In genomic region chr10:63940277-63940972, GRCh38 we compare ENCODE assay signal across 30 cellular contexts.
"Had no signal": no experiment of that assay in that cellular context is flagged by ENCODE, and none has a peak within 500 bp of the region (broad histone marks: within the 10 kb centered on the region; RNA-seq: fewer than 3 reads in every experiment).

No MANE protein-coding gene starts in this region.

- H3K36me3 ChIP-seq: ascending aorta, breast epithelium, cardiac muscle cell, colonic mucosa, esophagus squamous epithelium, WERI-Rb-1 had no signal

- H3K4me1 ChIP-seq: ascending aorta, breast epithelium, colonic mucosa, esophagus squamous epithelium had no signal

- H3K27ac Mint-ChIP-seq: activated CD4-positive, alpha-beta memory T cell treated with anti-CD3 and anti-CD28 coated beads, Interleukin-2, amount 10 ng/mL, durations not matched to agents 7 days and 5 days; activated CD4-positive, alpha-beta T cell treated with anti-CD3 and anti-CD28 coated beads, Interleukin-2, amount 10 ng/mL, durations not matched to agents 7 days and 5 days; activated naive CD4-positive, alpha-beta T cell treated with anti-CD3 and anti-CD28 coated beads, Interleukin-2, amount 10 ng/mL, durations not matched to agents 7 days and 5 days; activated naive CD4-positive, alpha-beta T cell treated with anti-CD3 and anti-CD28 coated beads, Interleukin-2, amount 50 U/mL, for 72 hours; activated naive CD8-positive, alpha-beta T cell treated with anti-CD3 and anti-CD28 coated beads, Interleukin-2, amount 10 ng/mL, durations not matched to agents 7 days and 5 days; activated T-cell treated with anti-CD3 and anti-CD28 coated beads, Interleukin-2, amount 50 U/mL, for 24 hours; activated T-cell treated with anti-CD3 and anti-CD28 coated beads, Interleukin-2, amount 50 U/mL, for 72 hours; brain; T-helper 17 cell; T-helper 2 cell treated with Interferon-gamma antibody and Interleukin-4, amounts not matched to agents 5 μg/mL and 100 μg/mL, for 36 hours had no signal

- DNase-seq: activated CD4-positive, alpha-beta memory T cell treated with anti-CD3 and anti-CD28 coated beads, Interleukin-2, amount 10 ng/mL, durations not matched to agents 7 days and 5 days; activated CD4-positive, alpha-beta T cell treated with anti-CD3 and anti-CD28 coated beads for 1 hour; activated CD4-positive, alpha-beta T cell treated with anti-CD3 and anti-CD28 coated beads for 4 hours; activated CD4-positive, alpha-beta T cell treated with anti-CD3 and anti-CD28 coated beads, Interleukin-2, amount 10 ng/mL, durations not matched to agents 7 days and 5 days; activated CD4-positive, alpha-beta T cell treated with anti-CD3 and anti-CD28 coated beads, Interleukin-2, amount 50 U/mL, for 4 hours; activated CD4-positive, CD25-positive, alpha-beta regulatory T cell; activated CD8-positive, alpha-beta memory T cell treated with anti-CD3 and anti-CD28 coated beads, Interleukin-2, amount 50 U/mL, for 48 hours; activated gamma-delta T cell; activated naive CD4-positive, alpha-beta T cell; activated naive CD4-positive, alpha-beta T cell treated with anti-CD3 and anti-CD28 coated beads, Interleukin-2, amount 10 ng/mL, durations not matched to agents 7 days and 5 days; activated naive CD8-positive, alpha-beta T cell treated with anti-CD3 and anti-CD28 coated beads, Interleukin-2, amount 10 ng/mL, durations not matched to agents 7 days and 5 days; activated T-cell treated with anti-CD3 and anti-CD28 coated beads for 4 hours; activated T-cell treated with anti-CD3 and anti-CD28 coated beads, Interleukin-2, amount 50 U/mL, for 24 hours; activated T-cell treated with anti-CD3 and anti-CD28 coated beads, Interleukin-2, amount 50 U/mL, for 72 hours; central memory CD4-positive, alpha-beta T cell; cerebellar nuclear complex; colonic mucosa; effector CD8-positive, alpha-beta T cell; esophagus squamous epithelium; head of caudate nucleus; T-helper 17 cell; T1000; WERI-Rb-1 had no signal

- H3K9me3 ChIP-seq: ascending aorta, breast epithelium, colonic mucosa, esophagus squamous epithelium had no signal

- H3K27me3 ChIP-seq: ascending aorta, cardiac muscle cell, colonic mucosa, esophagus squamous epithelium had no signal

- H3K4me3 ChIP-seq: ascending aorta, breast epithelium, cardiac muscle cell, colonic mucosa, esophagus squamous epithelium had no signal

- ATAC-seq: activated naive CD4-positive, alpha-beta T cell treated with anti-CD3 and anti-CD28 coated beads, Interleukin-2, amount 50 U/mL, for 72 hours; activated T-cell treated with anti-CD3 and anti-CD28 coated beads, Interleukin-2, amount 50 U/mL, for 72 hours; T-helper 17 cell had no signal

- H3K4me1 Mint-ChIP-seq: activated CD4-positive, alpha-beta memory T cell treated with anti-CD3 and anti-CD28 coated beads, Interleukin-2, amount 10 ng/mL, durations not matched to agents 7 days and 5 days; activated CD4-positive, alpha-beta T cell treated with anti-CD3 and anti-CD28 coated beads, Interleukin-2, amount 10 ng/mL, durations not matched to agents 7 days and 5 days; activated naive CD4-positive, alpha-beta T cell treated with anti-CD3 and anti-CD28 coated beads, Interleukin-2, amount 10 ng/mL, durations not matched to agents 7 days and 5 days; activated naive CD8-positive, alpha-beta T cell treated with anti-CD3 and anti-CD28 coated beads, Interleukin-2, amount 10 ng/mL, durations not matched to agents 7 days and 5 days; T-helper 17 cell had no signal

- H3K9me3 Mint-ChIP-seq: activated CD4-positive, alpha-beta memory T cell treated with anti-CD3 and anti-CD28 coated beads, Interleukin-2, amount 10 ng/mL, durations not matched to agents 7 days and 5 days; activated CD4-positive, alpha-beta T cell treated with anti-CD3 and anti-CD28 coated beads, Interleukin-2, amount 10 ng/mL, durations not matched to agents 7 days and 5 days; activated naive CD4-positive, alpha-beta T cell treated with anti-CD3 and anti-CD28 coated beads, Interleukin-2, amount 10 ng/mL, durations not matched to agents 7 days and 5 days; activated naive CD4-positive, alpha-beta T cell treated with anti-CD3 and anti-CD28 coated beads, Interleukin-2, amount 50 U/mL, for 72 hours; activated naive CD8-positive, alpha-beta T cell treated with anti-CD3 and anti-CD28 coated beads, Interleukin-2, amount 10 ng/mL, durations not matched to agents 7 days and 5 days; activated T-cell treated with anti-CD3 and anti-CD28 coated beads, Interleukin-2, amount 50 U/mL, for 24 hours; activated T-cell treated with anti-CD3 and anti-CD28 coated beads, Interleukin-2, amount 50 U/mL, for 72 hours; T-helper 2 cell treated with Interferon-gamma antibody and Interleukin-4, amounts not matched to agents 5 μg/mL and 100 μg/mL, for 36 hours had no signal

- H3K27me3 Mint-ChIP-seq: activated CD4-positive, alpha-beta memory T cell treated with anti-CD3 and anti-CD28 coated beads, Interleukin-2, amount 10 ng/mL, durations not matched to agents 7 days and 5 days; activated naive CD4-positive, alpha-beta T cell treated with anti-CD3 and anti-CD28 coated beads, Interleukin-2, amount 10 ng/mL, durations not matched to agents 7 days and 5 days; activated T-cell treated with anti-CD3 and anti-CD28 coated beads, Interleukin-2, amount 50 U/mL, for 24 hours; brain had no signal

- H3K4me3 Mint-ChIP-seq: activated CD4-positive, alpha-beta memory T cell treated with anti-CD3 and anti-CD28 coated beads, Interleukin-2, amount 10 ng/mL, durations not matched to agents 7 days and 5 days; activated CD4-positive, alpha-beta T cell treated with anti-CD3 and anti-CD28 coated beads, Interleukin-2, amount 10 ng/mL, durations not matched to agents 7 days and 5 days; activated naive CD4-positive, alpha-beta T cell treated with anti-CD3 and anti-CD28 coated beads, Interleukin-2, amount 10 ng/mL, durations not matched to agents 7 days and 5 days; activated naive CD8-positive, alpha-beta T cell treated with anti-CD3 and anti-CD28 coated beads, Interleukin-2, amount 10 ng/mL, durations not matched to agents 7 days and 5 days; activated T-cell treated with anti-CD3 and anti-CD28 coated beads, Interleukin-2, amount 50 U/mL, for 24 hours; activated T-cell treated with anti-CD3 and anti-CD28 coated beads, Interleukin-2, amount 50 U/mL, for 72 hours; brain; T-helper 17 cell; T-helper 2 cell treated with Interferon-gamma antibody and Interleukin-4, amounts not matched to agents 5 μg/mL and 100 μg/mL, for 36 hours had no signal

- H3K27ac ChIP-seq: ascending aorta, breast epithelium, cardiac muscle cell, colonic mucosa, epithelial cell of prostate, esophagus squamous epithelium, WERI-Rb-1 had no signal

- H3K36me3 Mint-ChIP-seq: activated naive CD4-positive, alpha-beta T cell treated with anti-CD3 and anti-CD28 coated beads, Interleukin-2, amount 10 ng/mL, durations not matched to agents 7 days and 5 days; activated naive CD4-positive, alpha-beta T cell treated with anti-CD3 and anti-CD28 coated beads, Interleukin-2, amount 50 U/mL, for 72 hours; activated naive CD8-positive, alpha-beta T cell treated with anti-CD3 and anti-CD28 coated beads, Interleukin-2, amount 10 ng/mL, durations not matched to agents 7 days and 5 days; brain had no signal
